9 cellular contexts compared by ENCODE assay signal in the genomic region with DNA sequence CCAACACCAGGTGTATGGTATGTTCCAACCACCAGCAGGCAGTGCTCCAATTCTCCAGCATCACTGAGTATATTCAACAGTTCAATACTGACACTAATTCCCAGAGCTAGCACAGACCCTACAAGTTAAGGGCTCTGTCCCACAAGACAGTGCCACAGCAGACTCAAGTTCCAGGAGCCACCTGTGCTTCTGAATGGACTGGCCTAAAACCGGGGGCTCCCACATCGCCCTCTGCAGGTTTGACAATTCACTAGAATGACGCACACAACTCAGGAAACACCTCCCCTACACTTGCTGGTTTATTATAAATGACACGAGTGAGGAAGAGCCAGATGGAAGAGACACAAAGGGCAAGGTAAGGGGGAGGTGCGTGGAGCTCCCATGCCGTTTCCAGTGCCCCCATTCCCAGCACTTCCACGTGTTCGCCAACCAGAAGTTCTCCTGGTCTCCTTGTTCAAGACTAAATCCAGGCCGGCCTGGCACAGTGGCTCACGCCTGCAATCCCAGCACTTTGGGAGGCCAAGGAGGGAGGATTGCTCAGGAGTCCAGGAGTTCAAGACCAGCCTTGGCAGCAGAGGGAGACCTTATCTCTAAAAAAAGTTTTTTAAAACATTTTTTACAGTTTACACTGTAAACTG. TPM values are rescaled to one million over a fixed set of nuclear protein-coding genes. Genes with fewer than 3 reads are reported as not detected.
DNase-seq lines count a peak whose midpoint lies in the region; ATAC-seq and TF ChIP-seq lines count a peak whose summit lies in the region.
"Had no signal": no experiment of that assay in that cellular context is flagged by ENCODE, and none has a peak within 500 bp of the region (broad histone marks: within the 10 kb centered on the region; RNA-seq: fewer than 3 reads in every experiment).

No MANE protein-coding gene starts in this region.

- POLR2A ChIA-PET in MCF 10A (lab: Yijun Ruan, JAX), result no interaction called here

- H3K27ac Mint-ChIP-seq in MCF 10A (ENCODE audit: low read depth, unreplicated experiment), result no peak overlapping the region

- intact Hi-C loops in MCF 10A (cut with micrococcal nuclease), result no loop called here
- intact Hi-C loops in breast epithelium (cut with DNase I; ENCODE audit: low total_unique reads), result no loop called here
- intact Hi-C loops in stomach (cut with DNase I; ENCODE audit: low total_unique reads), result no loop called here

- H3K9me3 Mint-ChIP-seq in MCF 10A (ENCODE audit: unreplicated experiment), result no peaks in the 10 kb centered on the region

- H3K27ac ChIP-seq in breast epithelium, result no peak overlapping the region
- no peak overlapping the region for H3K27ac ChIP-seq in coronary artery
- H3K27ac ChIP-seq in stomach, result no peak overlapping the region

- peaks cover 16% of the 10 kb centered on the region for H3K27me3 Mint-ChIP-seq in MCF 10A (ENCODE audit: insufficient read depth, unreplicated experiment)

- no peak for ATAC-seq in HG02763 (IDR thresholded peaks at IDR 0.05; ENCODE audit: unreplicated experiment)
- ATAC-seq in HG03039 (IDR thresholded peaks at IDR 0.05; ENCODE audit: unreplicated experiment), result no peak

- H3K9me3 ChIP-seq in breast epithelium (no peaks in the 10 kb centered on the region), stomach (no peaks in the 10 kb centered on the region)

- H3K36me3 ChIP-seq in breast epithelium (no peaks in the 10 kb centered on the region), stomach (no peaks in the 10 kb centered on the region)

- TF ChIP-seq EP300 in stomach (IDR thresholded peaks at IDR 0.05), result no peak

- peak; percentile 12 for TF ChIP-seq CTCF in MCF 10A (IDR thresholded peaks at IDR 0.05; ENCODE audit: unreplicated experiment)
- no peak for TF ChIP-seq CTCF in breast epithelium (IDR thresholded peaks at IDR 0.05)
- TF ChIP-seq CTCF in NB4 (IDR thresholded peaks at IDR 0.05; ENCODE audit: low read depth, low read length), result peak; percentile 57
- TF ChIP-seq CTCF in coronary artery (IDR thresholded peaks at IDR 0.05), result no peak
- no peak for TF ChIP-seq CTCF in stomach (IDR thresholded peaks at IDR 0.05)

- H3K36me3 Mint-ChIP-seq in MCF 10A (ENCODE audit: insufficient read depth, unreplicated experiment), result no peaks in the 10 kb centered on the region

- TF ChIP-seq POLR2A in breast epithelium (IDR thresholded peaks at IDR 0.05) (no peak), NB4 (IDR thresholded peaks at IDR 0.05; ENCODE audit: extremely low read depth, insufficient read length) (no peak), stomach (IDR thresholded peaks at IDR 0.05) (no peak)

- DNase-seq in MCF 10A (ENCODE audit: unreplicated experiment) (no peak), breast epithelium (ENCODE audit: low spot score in 2 of 2) (no peak), NB4 (ENCODE audit: low read depth) (peak; percentile 62), coronary artery (ENCODE audit: low spot score) (peak; percentile 54), stomach (peak; percentile 9), NCI-H1694 (lab: John Stamatoyannopoulos, UW) (no peak)
- DNase-seq: NCI-H748 treated with DMSO at 0.1 percent for 48 hours had no signal

- 64 to 78% (median 66%) methylated on average over 10 of the region's 10 CpGs for WGBS in stomach, 5 donors

- H3K27me3 ChIP-seq in breast epithelium, result no peaks in the 10 kb centered on the region
- peaks cover 0 to 69% (median 0%) of the 10 kb centered on the region in 3 donors for H3K27me3 ChIP-seq in stomach

- BruUV-seq in MCF 10A (replicated peaks; lab: Mats Ljungman, UMichigan), result no TSS peak

- no peaks in the 10 kb centered on the region for H3K4me1 Mint-ChIP-seq in MCF 10A (ENCODE audit: insufficient read depth, unreplicated experiment)

- no peak overlapping the region for H3K4me3 Mint-ChIP-seq in MCF 10A (ENCODE audit: unreplicated experiment)

- CTCF ChIA-PET in MCF 10A (lab: Yijun Ruan, JAX), result interaction anchor here (0.6 to 6.6 kb wide), 6 partner anchors 19 to 377 kb away, joined by 3 to 68 read pairs (median 4); no protein-coding TSS in a partner anchor

- H3K4me3 ChIP-seq in breast epithelium, result no peak overlapping the region
- no peak overlapping the region for H3K4me3 ChIP-seq in NB4 (ENCODE audit: low read depth, low read length)
- no peak overlapping the region for H3K4me3 ChIP-seq in coronary artery
- H3K4me3 ChIP-seq in stomach, result no peak overlapping the region

- H3K4me1 ChIP-seq in breast epithelium (no peaks in the 10 kb centered on the region), stomach (peaks cover 0 to 5% (median 0%) of the 10 kb centered on the region in 4 donors)

RNA-seq across cellular contexts. Expression of a gene that starts 12.2 kb away (rescaled TPM):
- total RNA-seq in MCF 10A (2022) (not detected in 2 replicates), breast epithelium (10 to 100 TPM in 1 of 3 donors, 1 to 10 TPM in 2; 1.8 to 38.2 (median 4.6) TPM), stomach (under 1 TPM in 1 of 5 donors, not detected in 4; 0.55 TPM)
- polyA plus RNA-seq in stomach, result under 1 TPM in 1 of 3 donors, not detected in 2; 0.35 TPM

RNA-seq across cellular contexts. Expression of a gene that starts 23.1 kb away (rescaled TPM):
- total RNA-seq in MCF 10A (2022), result not detected in 2 replicates
- 1 to 10 TPM; 1.3 to 5.1 (median 4.6) TPM for total RNA-seq in breast epithelium
- 1 to 10 TPM in 1 of 5 donors, not detected in 4; 1.2 TPM for total RNA-seq in stomach
- under 1 TPM in 2 of 3 donors, not detected in 1; 0.23 to 0.25 TPM for polyA plus RNA-seq in stomach

RNA-seq across cellular contexts. Expression of a gene that starts 54.9 kb away (rescaled TPM):
- total RNA-seq in MCF 10A (2022), result not detected in 2 replicates
- 1 to 10 TPM; 2.8 to 4.9 (median 3.2) TPM for total RNA-seq in breast epithelium
- under 1 TPM in 1 of 5 donors, not detected in 4; 0.45 TPM for total RNA-seq in stomach
- 1 to 10 TPM in 2 of 3 donors, under 1 TPM in 1; 0.88 to 2.3 (median 1.3) TPM for polyA plus RNA-seq in stomach

Comparison
In these comparisons a context has a peak if more than half of its experiments do, and no peak if none do; other contexts are left out.
1. CTCF ChIP-seq: peak in MCF 10A (single experiment) and NB4 (single experiment); none in breast epithelium (0 of 3), coronary artery (single experiment) and stomach (0 of 7).
2. DNase-seq: peak in NB4 (single experiment), coronary artery (single experiment) and stomach (single experiment); none in MCF 10A (single experiment), breast epithelium (0 of 2) and NCI-H1694 (single experiment).